ENCODE assay signal across 16 cellular contexts in genomic region chr15:89346516-89346915, GRCh38.
"Had no signal": no experiment of that assay in that cellular context is flagged by ENCODE, and none has a peak within 500 bp of the region (broad histone marks: within the 10 kb centered on the region; RNA-seq: fewer than 3 reads in every experiment).

No MANE protein-coding gene starts in this region.

- H3K9me3 ChIP-seq: sigmoid colon, suprapubic skin, upper lobe of right lung had no signal

- ATAC-seq: left colon; natural killer cell treated with Interleukin-12 subunit alpha and Interleukin-12 subunit beta and Interleukin-15 and Interleukin-18, amount 100 ng/mL, for 72 hours; stimulated activated naive CD8-positive, alpha-beta T cell treated with anti-CD3 and anti-CD28 coated beads, Interleukin-15, Interleukin-2, amounts not matched to agents 100 U/mL and 50 U/mL, for 24 hours; T-cell had no signal

- H3K36me3 ChIP-seq: sigmoid colon, suprapubic skin, upper lobe of right lung had no signal

- DNase-seq: activated CD4-positive, alpha-beta T cell treated with anti-CD3 and anti-CD28 coated beads, Interleukin-2, amount 10 ng/mL, durations not matched to agents 24 days and 14 days; activated naive CD4-positive, alpha-beta T cell treated with anti-CD3 and anti-CD28 coated beads for 36 hours; effector CD8-positive, alpha-beta T cell; hippocampal formation; immature natural killer cell; left colon; sigmoid colon; stimulated activated CD4-positive, alpha-beta T cell treated with anti-CD3 and anti-CD28 coated beads, Interleukin-2, amount 100 ng/mL, for 48 hours; stimulated activated naive CD8-positive, alpha-beta T cell treated with anti-CD3 and anti-CD28 coated beads, Interleukin-15, Interleukin-2, amounts not matched to agents 100 U/mL and 50 U/mL, for 24 hours; T-cell; T1000; upper lobe of right lung had no signal

- H3K27ac ChIP-seq: coronary artery, sigmoid colon, suprapubic skin, upper lobe of right lung, VCaP had no signal

- H3K4me3 ChIP-seq: coronary artery, sigmoid colon, suprapubic skin, upper lobe of right lung had no signal

- H3K4me1 ChIP-seq: sigmoid colon, suprapubic skin, upper lobe of right lung had no signal
